ENCODE assay signal across 28 cellular contexts in genomic region chr6:43254138-43254817, GRCh38. TPM values are rescaled to one million over a fixed set of nuclear protein-coding genes. Genes with fewer than 3 reads are reported as not detected.
DNase-seq lines count a peak whose midpoint lies in the region; ATAC-seq, FAIRE-seq and TF ChIP-seq lines count a peak whose summit lies in the region.
"Had no signal": no experiment of that assay in that cellular context is flagged by ENCODE, and none has a peak within 500 bp of the region (broad histone marks: within the 10 kb centered on the region; RNA-seq: fewer than 3 reads in every experiment).

No MANE protein-coding gene starts in this region.

- H3K36me3 Mint-ChIP-seq in activated CD8-positive, alpha-beta T cell treated with anti-CD3 and anti-CD28 coated beads for 36 hours (ENCODE audit: low read depth), result no peaks in the 10 kb centered on the region
- H3K36me3 Mint-ChIP-seq in stimulated activated naive CD8-positive, alpha-beta T cell treated with anti-CD3 and anti-CD28 coated beads, Interleukin-15, Interleukin-2, amounts not matched to agents 100 ng/mL and 50 ng/mL, for 24 hours (ENCODE audit: low read depth), result no peaks in the 10 kb centered on the region
- H3K36me3 Mint-ChIP-seq: memory B cell, naive B cell had no signal

- POLR2A ChIA-PET in HepG2 (lab: Yijun Ruan, JAX), result no interaction called here
- POLR2A ChIA-PET in activated CD8-positive, alpha-beta T cell treated with anti-CD3 and anti-CD28 coated beads for 36 hours (lab: Charles Lee), result no interaction called here
- POLR2A ChIA-PET in HEK293T (lab: Yijun Ruan, JAX), result interaction anchor here (1.3 kb wide), 1 partner anchor 25 kb away, joined by 3 read pairs; the partner anchor contains the start of gene DNPH1

- no TSS peak for BruUV-seq in HepG2 (replicated peaks; lab: Mats Ljungman, UMichigan)

- no peaks in the 10 kb centered on the region for H4K20me1 ChIP-seq in HepG2 (ENCODE audit: insufficient read depth, low read length)

- H3K27me3 Mint-ChIP-seq in activated CD8-positive, alpha-beta T cell treated with anti-CD3 and anti-CD28 coated beads for 36 hours, result peaks cover 27% of the 10 kb centered on the region
- peaks cover 31% of the 10 kb centered on the region for H3K27me3 Mint-ChIP-seq in stimulated activated naive CD8-positive, alpha-beta T cell treated with anti-CD3 and anti-CD28 coated beads, Interleukin-15, Interleukin-2, amounts not matched to agents 100 ng/mL and 50 ng/mL, for 24 hours

- FAIRE-seq in HepG2 (lab: Jason Lieb, UNC), result no peak
- FAIRE-seq: endometrium, TTC549 had no signal

- no peaks in the 10 kb centered on the region for H3K9me3 Mint-ChIP-seq in activated CD8-positive, alpha-beta T cell treated with anti-CD3 and anti-CD28 coated beads for 36 hours
- no peaks in the 10 kb centered on the region for H3K9me3 Mint-ChIP-seq in stimulated activated naive CD8-positive, alpha-beta T cell treated with anti-CD3 and anti-CD28 coated beads, Interleukin-15, Interleukin-2, amounts not matched to agents 100 ng/mL and 50 ng/mL, for 24 hours
- H3K9me3 Mint-ChIP-seq: memory B cell, naive B cell had no signal

- H3K4me3 Mint-ChIP-seq in activated CD8-positive, alpha-beta T cell treated with anti-CD3 and anti-CD28 coated beads for 36 hours, result no peak overlapping the region
- H3K4me3 Mint-ChIP-seq in stimulated activated naive CD8-positive, alpha-beta T cell treated with anti-CD3 and anti-CD28 coated beads, Interleukin-15, Interleukin-2, amounts not matched to agents 100 ng/mL and 50 ng/mL, for 24 hours, result no peak overlapping the region
- H3K4me3 Mint-ChIP-seq: memory B cell, naive B cell had no signal

- no peaks in the 10 kb centered on the region for H3K9me3 ChIP-seq in HepG2 (ENCODE audit: low read length)
- H3K9me3 ChIP-seq in right lobe of liver, result no peaks in the 10 kb centered on the region
- H3K9me3 ChIP-seq: BE2C, colonic mucosa had no signal

- TF ChIP-seq EP300 in HepG2 (IDR thresholded peaks at IDR 0.05; ENCODE audit: low read depth in 2 of 2, low read length in 2 of 2) (no peak), HepG2 (CRISPR knock-in tag; IDR thresholded peaks at IDR 0.05; ENCODE audit: borderline replicate concordance) (no peak)

- 43% methylated on average over 8 of the region's 15 CpGs for WGBS in HepG2 (ENCODE audit: low lambda C conversion rate)
- 52% methylated on average over 3 of the region's 15 CpGs for WGBS in right lobe of liver (ENCODE audit: insufficient coverage, low coverage, low lambda C conversion rate, missing lambda C conversion rate)

- no peak overlapping the region for H3K27ac ChIP-seq in HepG2 (ENCODE audit: extremely low read length, insufficient read depth, low read length)
- no peak overlapping the region for H3K27ac ChIP-seq in right lobe of liver
- H3K27ac ChIP-seq: colonic mucosa, parathyroid adenoma had no signal

- TF ChIP-seq POLR2A in HepG2 (IDR thresholded peaks at IDR 0.05; ENCODE audit: insufficient read depth in 1 of 2, low read depth in 2 of 2, low read length in 2 of 2) (no peak), right lobe of liver (IDR thresholded peaks at IDR 0.05) (no peak)

- TF ChIP-seq CTCF in HepG2 (CRISPR knock-in tag; IDR thresholded peaks at IDR 0.05) (no peak), right lobe of liver (IDR thresholded peaks at IDR 0.05) (no peak), epithelial cell of esophagus (IDR thresholded peaks at IDR 0.05; ENCODE audit: insufficient read depth, low read depth, low read length, missing control alignments) (no peak)
- no peak for TF ChIP-seq CTCF in activated CD8-positive, alpha-beta T cell treated with anti-CD3 and anti-CD28 coated beads for 36 hours (IDR thresholded peaks at IDR 0.05)

- H3K4me2 ChIP-seq in HepG2 (ENCODE audit: low read depth, low read length), result peak overlapping the region; percentile 32; the same call in 1 of the 2 replicates

- H3K4me3 ChIP-seq in HepG2 (replicated peaks in 1 of 3; ENCODE audit: insufficient read depth in 1 of 3, low read depth in 2 of 3, low read length in 3 of 3), result no peak overlapping the region
- no peak overlapping the region for H3K4me3 ChIP-seq in right lobe of liver
- H3K4me3 ChIP-seq in epithelial cell of esophagus (ENCODE audit: low read length), result no peak overlapping the region
- H3K4me3 ChIP-seq: colonic mucosa had no signal

- intact Hi-C loops in HepG2 (cut with micrococcal nuclease; ENCODE audit: unreplicated experiment), result no loop called here
- intact Hi-C loops in right lobe of liver (cut with DNase I), result no loop called here
- intact Hi-C loops in activated CD8-positive, alpha-beta T cell treated with anti-CD3 and anti-CD28 coated beads for 36 hours (cut with micrococcal nuclease), result no loop called here

- H3K4me1 ChIP-seq in HepG2 (ENCODE audit: insufficient read depth, low read length), result peaks cover 42% of the 10 kb centered on the region
- H3K4me1 ChIP-seq in right lobe of liver, result no peaks in the 10 kb centered on the region
- H3K4me1 ChIP-seq: colonic mucosa, parathyroid adenoma had no signal

- ATAC-seq in HepG2, result peak; percentile 6; the same call in 2 of the 3 replicates
- ATAC-seq in right lobe of liver, result no peak
- ATAC-seq in activated CD8-positive, alpha-beta T cell treated with anti-CD3 and anti-CD28 coated beads for 36 hours, result peak; percentile 82
- ATAC-seq: Right ventricle myocardium inferior had no signal

- CTCF ChIA-PET in HepG2 (lab: Yijun Ruan, JAX; ENCODE audit: low intra/inter-chr PET ratio, low total read pairs) (no interaction called here), HEK293T (lab: Yijun Ruan, JAX) (interaction anchor here (0.6 to 1.7 kb wide), 2 partner anchors 9 to 63 kb away, joined by 4 read pairs; no protein-coding TSS in a partner anchor)
- CTCF ChIA-PET in activated CD8-positive, alpha-beta T cell treated with anti-CD3 and anti-CD28 coated beads for 36 hours (lab: Charles Lee), result interaction anchor here (0.6 to 2.8 kb wide), 3 partner anchors 25 to 200 kb away, joined by 3 to 14 read pairs (median 3); partner anchors contain the start of gene DNPH1

- in situ Hi-C loops in HepG2 (cut with HindIII; ENCODE audit: extremely low pct_ligation_motif_present, low pct_unique_long_range_greater_than_20kb), result no loop called here

- H3K27me3 ChIP-seq in HepG2 (ENCODE audit: control insufficient read depth in 1 of 2, insufficient read depth in 2 of 2, low read length in 2 of 2) (peaks cover 23 to 81% of the 10 kb centered on the region in 2 experiments), right lobe of liver (no peaks in the 10 kb centered on the region)
- H3K27me3 ChIP-seq: BE2C had no signal

- H3K36me3 ChIP-seq in HepG2 (replicated peaks in 1 of 2; ENCODE audit: control insufficient read depth in 1 of 2, insufficient read depth in 2 of 2, low read length in 2 of 2), result no peaks in the 10 kb centered on the region
- no peaks in the 10 kb centered on the region for H3K36me3 ChIP-seq in right lobe of liver
- H3K36me3 ChIP-seq: BE2C, colonic mucosa had no signal

- no peak for TF ChIP-seq RAD21 in HepG2 (CRISPR knock-in tag; IDR thresholded peaks at IDR 0.05)

- H3K79me2 ChIP-seq in HepG2 (ENCODE audit: insufficient read depth, low read length), result no peaks in the 10 kb centered on the region
- H3K79me2 ChIP-seq: parathyroid adenoma had no signal

- H3K9ac ChIP-seq in HepG2 (ENCODE audit: insufficient read depth, low read depth, low read length), result no peak overlapping the region
- H3K9ac ChIP-seq: parathyroid adenoma had no signal

- H3K27ac Mint-ChIP-seq in activated CD8-positive, alpha-beta T cell treated with anti-CD3 and anti-CD28 coated beads for 36 hours, result no peak overlapping the region
- peak overlapping the region; percentile 53 for H3K27ac Mint-ChIP-seq in stimulated activated naive CD8-positive, alpha-beta T cell treated with anti-CD3 and anti-CD28 coated beads, Interleukin-15, Interleukin-2, amounts not matched to agents 100 ng/mL and 50 ng/mL, for 24 hours
- H3K27ac Mint-ChIP-seq: memory B cell, naive B cell had no signal

- peaks cover 28% of the 10 kb centered on the region for H3K4me1 Mint-ChIP-seq in activated CD8-positive, alpha-beta T cell treated with anti-CD3 and anti-CD28 coated beads for 36 hours (ENCODE audit: low read depth)
- peaks cover 38% of the 10 kb centered on the region for H3K4me1 Mint-ChIP-seq in stimulated activated naive CD8-positive, alpha-beta T cell treated with anti-CD3 and anti-CD28 coated beads, Interleukin-15, Interleukin-2, amounts not matched to agents 100 ng/mL and 50 ng/mL, for 24 hours (ENCODE audit: low read depth)

- no peak for DNase-seq in HepG2 (ENCODE audit: low spot score)
- DNase-seq in right lobe of liver, result no peak
- DNase-seq in activated CD8-positive, alpha-beta T cell treated with anti-CD3 and anti-CD28 coated beads for 36 hours, result peak; percentile 62
- DNase-seq in epithelial cell of esophagus (ENCODE audit: low read depth), result peak; percentile 35
- DNase-seq in nucleus accumbens (lab: John Stamatoyannopoulos, UW), result no peak
- no peak for DNase-seq in HEK293T (ENCODE audit: extremely low spot score)
- no peak for DNase-seq in germinal center (ENCODE audit: low spot score)
- DNase-seq: activated naive CD4-positive, alpha-beta T cell treated with Interleukin-2 at 50 U/mL for 16 hours; BE2C; colonic mucosa; COR-L47; foreskin melanocyte; GOT3; naive B cell; NCI-H1417; NCI-H526; stimulated activated CD4-positive, alpha-beta T cell treated with anti-CD3 and anti-CD28 coated beads, Interleukin-4, amount 100 ng/mL, for 1 hour; SW 1271 had no signal

- no peak overlapping the region for H2AFZ ChIP-seq in HepG2 (ENCODE audit: low read length)
- H2AFZ ChIP-seq: parathyroid adenoma had no signal

RNA-seq across cellular contexts. Expression of gene TTBK1, which starts 11.0 kb away (rescaled TPM):
- 0.10 and 0.33 TPM in 2 replicates for total RNA-seq in HepG2 (2016; rRNA removed; fragmentation: Illumina TruSeq; extraction: Trizol)
- 0.18 and 0.20 TPM in 2 replicates for total RNA-seq in HepG2 (2016; cell fraction: cytosol; rRNA removed; fragmentation: Illumina TruSeq; extraction: Trizol; ENCODE audit: low read depth)
- total RNA-seq in HepG2 (2016; cell fraction: insoluble cytoplasmic fraction; rRNA removed; fragmentation: Illumina TruSeq; extraction: Trizol), result 0.13 and 0.32 TPM in 2 replicates
- 0.25 and 0.28 TPM in 2 replicates for total RNA-seq in HepG2 (2016; cell fraction: membrane; rRNA removed; fragmentation: Illumina TruSeq; extraction: Trizol)
- total RNA-seq in HepG2 (2016; cell fraction: nucleus; rRNA removed; fragmentation: Illumina TruSeq; extraction: Trizol), result 0.47 TPM in 2 replicates
- 0.24 and 0.50 TPM in 2 replicates for polyA plus RNA-seq in HepG2 (2011; rRNA removed)
- polyA plus RNA-seq in HepG2 (2011; cell fraction: cytosol; rRNA removed), result 0.09 and 0.10 TPM in 2 replicates
- polyA plus RNA-seq in HepG2 (2011; cell fraction: nucleus; rRNA removed), result 1.4 and 2.2 TPM in 2 replicates
- 0.53 and 0.62 TPM in 2 replicates for polyA plus RNA-seq in HepG2 (2012)
- not detected in 2 replicates for polyA plus RNA-seq in HepG2 (2016; cell fraction: cytosol; fragmentation: Illumina TruSeq; extraction: Trizol; ENCODE audit: low read depth)
- 0.19 TPM in 2 replicates for polyA plus RNA-seq in HepG2 (2016; cell fraction: insoluble cytoplasmic fraction; fragmentation: Illumina TruSeq; extraction: Trizol; ENCODE audit: low read depth)
- polyA plus RNA-seq in HepG2 (2016; cell fraction: membrane; fragmentation: Illumina TruSeq; extraction: Trizol; ENCODE audit: low read depth), result 0.06 and 0.07 TPM in 2 replicates
- polyA plus RNA-seq in HepG2 (2016; cell fraction: nucleus; fragmentation: Illumina TruSeq; extraction: Trizol; ENCODE audit: insufficient read depth, low read depth), result 0.84 and 0.86 TPM in 2 replicates
- 1.2 TPM in 1 of 2 replicates, not detected in the other for polyA minus RNA-seq in HepG2 (2011; rRNA and poly(A)+ RNA removed; ENCODE audit: low replicate concordance)
- polyA minus RNA-seq in HepG2 (2011; cell fraction: cytosol; rRNA and poly(A)+ RNA removed), result 0.18 and 0.49 TPM in 2 replicates
- polyA minus RNA-seq in HepG2 (2011; cell fraction: nucleus; rRNA and poly(A)+ RNA removed), result 1.4 and 1.7 TPM in 2 replicates
- total RNA-seq in right lobe of liver, result 1 to 10 TPM in 2 of 6 experiments, under 1 TPM in 4; 0.83 to 1.6 (median 0.87) TPM
- total RNA-seq in activated CD8-positive, alpha-beta T cell treated with anti-CD3 and anti-CD28 coated beads for 36 hours, result under 1 TPM; 0.09 to 0.11 TPM
- total RNA-seq: Daoy, subcutaneous adipose tissue, ureter had no signal

RNA-seq across cellular contexts. Expression of gene DNPH1, which starts 25.0 kb away (rescaled TPM):
- 75.0 and 75.1 TPM in 2 replicates for total RNA-seq in HepG2 (2016; rRNA removed; fragmentation: Illumina TruSeq; extraction: Trizol)
- 50.9 and 56.3 TPM in 2 replicates for total RNA-seq in HepG2 (2016; cell fraction: cytosol; rRNA removed; fragmentation: Illumina TruSeq; extraction: Trizol; ENCODE audit: low read depth)
- total RNA-seq in HepG2 (2016; cell fraction: insoluble cytoplasmic fraction; rRNA removed; fragmentation: Illumina TruSeq; extraction: Trizol), result 75.1 and 81.5 TPM in 2 replicates
- 52.3 and 60.5 TPM in 2 replicates for total RNA-seq in HepG2 (2016; cell fraction: membrane; rRNA removed; fragmentation: Illumina TruSeq; extraction: Trizol)
- 31.4 and 33.7 TPM in 2 replicates for total RNA-seq in HepG2 (2016; cell fraction: nucleus; rRNA removed; fragmentation: Illumina TruSeq; extraction: Trizol)
- polyA plus RNA-seq in HepG2 (2011; rRNA removed), result 56.5 and 65.8 TPM in 2 replicates
- 106 and 143 TPM in 2 replicates for polyA plus RNA-seq in HepG2 (2011; cell fraction: cytosol; rRNA removed)
- 62.4 and 67.4 TPM in 2 replicates for polyA plus RNA-seq in HepG2 (2011; cell fraction: nucleus; rRNA removed)
- 43.1 and 47.9 TPM in 2 replicates for polyA plus RNA-seq in HepG2 (2012)
- polyA plus RNA-seq in HepG2 (2016; cell fraction: cytosol; fragmentation: Illumina TruSeq; extraction: Trizol; ENCODE audit: low read depth), result 62.6 and 68.8 TPM in 2 replicates
- 76.7 and 82.8 TPM in 2 replicates for polyA plus RNA-seq in HepG2 (2016; cell fraction: insoluble cytoplasmic fraction; fragmentation: Illumina TruSeq; extraction: Trizol; ENCODE audit: low read depth)
- polyA plus RNA-seq in HepG2 (2016; cell fraction: membrane; fragmentation: Illumina TruSeq; extraction: Trizol; ENCODE audit: low read depth), result 47.1 and 47.7 TPM in 2 replicates
- 66.2 and 72.5 TPM in 2 replicates for polyA plus RNA-seq in HepG2 (2016; cell fraction: nucleus; fragmentation: Illumina TruSeq; extraction: Trizol; ENCODE audit: insufficient read depth, low read depth)
- 38.8 and 62.4 TPM in 2 replicates for polyA minus RNA-seq in HepG2 (2011; rRNA and poly(A)+ RNA removed; ENCODE audit: low replicate concordance)
- polyA minus RNA-seq in HepG2 (2011; cell fraction: cytosol; rRNA and poly(A)+ RNA removed), result 10.5 and 15.4 TPM in 2 replicates
- 15.3 and 16.7 TPM in 2 replicates for polyA minus RNA-seq in HepG2 (2011; cell fraction: nucleus; rRNA and poly(A)+ RNA removed)
- total RNA-seq in right lobe of liver, result 100 to 1,000 TPM in 2 of 6 experiments, 10 to 100 TPM in 4; 50.7 to 107 (median 62.4) TPM
- total RNA-seq in activated CD8-positive, alpha-beta T cell treated with anti-CD3 and anti-CD28 coated beads for 36 hours, result 10 to 100 TPM; 86.2 to 86.5 TPM

RNA-seq across cellular contexts. Expression of gene SLC22A7, which starts 43.8 kb away (rescaled TPM):
- total RNA-seq in HepG2 (2016; rRNA removed; fragmentation: Illumina TruSeq; extraction: Trizol), result 8.6 and 22.6 TPM in 2 replicates
- total RNA-seq in HepG2 (2016; cell fraction: cytosol; rRNA removed; fragmentation: Illumina TruSeq; extraction: Trizol; ENCODE audit: low read depth), result 5.3 and 5.4 TPM in 2 replicates
- 8.5 and 22.3 TPM in 2 replicates for total RNA-seq in HepG2 (2016; cell fraction: insoluble cytoplasmic fraction; rRNA removed; fragmentation: Illumina TruSeq; extraction: Trizol)
- total RNA-seq in HepG2 (2016; cell fraction: membrane; rRNA removed; fragmentation: Illumina TruSeq; extraction: Trizol), result 9.0 and 9.1 TPM in 2 replicates
- 20.9 and 25.8 TPM in 2 replicates for total RNA-seq in HepG2 (2016; cell fraction: nucleus; rRNA removed; fragmentation: Illumina TruSeq; extraction: Trizol)
- polyA plus RNA-seq in HepG2 (2011; rRNA removed), result 5.3 and 12.3 TPM in 2 replicates
- 7.0 and 7.8 TPM in 2 replicates for polyA plus RNA-seq in HepG2 (2011; cell fraction: cytosol; rRNA removed)
- 34.4 and 48.4 TPM in 2 replicates for polyA plus RNA-seq in HepG2 (2011; cell fraction: nucleus; rRNA removed)
- polyA plus RNA-seq in HepG2 (2012), result 18.9 and 34.7 TPM in 2 replicates
- polyA plus RNA-seq in HepG2 (2016; cell fraction: cytosol; fragmentation: Illumina TruSeq; extraction: Trizol; ENCODE audit: low read depth), result 3.2 and 3.5 TPM in 2 replicates
- 5.5 and 6.2 TPM in 2 replicates for polyA plus RNA-seq in HepG2 (2016; cell fraction: insoluble cytoplasmic fraction; fragmentation: Illumina TruSeq; extraction: Trizol; ENCODE audit: low read depth)
- 4.5 and 5.7 TPM in 2 replicates for polyA plus RNA-seq in HepG2 (2016; cell fraction: membrane; fragmentation: Illumina TruSeq; extraction: Trizol; ENCODE audit: low read depth)
- polyA plus RNA-seq in HepG2 (2016; cell fraction: nucleus; fragmentation: Illumina TruSeq; extraction: Trizol; ENCODE audit: insufficient read depth, low read depth), result 39.6 and 40.3 TPM in 2 replicates
- polyA minus RNA-seq in HepG2 (2011; rRNA and poly(A)+ RNA removed; ENCODE audit: low replicate concordance), result 22.0 TPM in 1 of 2 replicates, not detected in the other
- 3.6 and 5.1 TPM in 2 replicates for polyA minus RNA-seq in HepG2 (2011; cell fraction: cytosol; rRNA and poly(A)+ RNA removed)
- 7.0 and 12.7 TPM in 2 replicates for polyA minus RNA-seq in HepG2 (2011; cell fraction: nucleus; rRNA and poly(A)+ RNA removed)
- 100 to 1,000 TPM; 145 to 348 (median 185) TPM for total RNA-seq in right lobe of liver
- not detected for total RNA-seq in activated CD8-positive, alpha-beta T cell treated with anti-CD3 and anti-CD28 coated beads for 36 hours
- total RNA-seq: activated CD8-positive, alpha-beta memory T cell treated with anti-CD3 and anti-CD28 coated beads for 36 hours; colonic mucosa; Daoy; Right ventricle myocardium inferior; subcutaneous adipose tissue; ureter had no signal

RNA-seq across cellular contexts. Expression of gene CRIP3, which starts 54.3 kb away (rescaled TPM):
- 3.5 and 6.3 TPM in 2 replicates for total RNA-seq in HepG2 (2016; rRNA removed; fragmentation: Illumina TruSeq; extraction: Trizol)
- total RNA-seq in HepG2 (2016; cell fraction: cytosol; rRNA removed; fragmentation: Illumina TruSeq; extraction: Trizol; ENCODE audit: low read depth), result 2.7 and 2.9 TPM in 2 replicates
- total RNA-seq in HepG2 (2016; cell fraction: insoluble cytoplasmic fraction; rRNA removed; fragmentation: Illumina TruSeq; extraction: Trizol), result 5.5 and 7.0 TPM in 2 replicates
- 1.7 and 2.6 TPM in 2 replicates for total RNA-seq in HepG2 (2016; cell fraction: membrane; rRNA removed; fragmentation: Illumina TruSeq; extraction: Trizol)
- total RNA-seq in HepG2 (2016; cell fraction: nucleus; rRNA removed; fragmentation: Illumina TruSeq; extraction: Trizol), result 6.1 and 7.0 TPM in 2 replicates
- 9.3 and 14.2 TPM in 2 replicates for polyA plus RNA-seq in HepG2 (2011; rRNA removed)
- 4.5 and 5.1 TPM in 2 replicates for polyA plus RNA-seq in HepG2 (2011; cell fraction: cytosol; rRNA removed)
- 31.5 and 46.2 TPM in 2 replicates for polyA plus RNA-seq in HepG2 (2011; cell fraction: nucleus; rRNA removed)
- 12.7 and 16.4 TPM in 2 replicates for polyA plus RNA-seq in HepG2 (2012)
- polyA plus RNA-seq in HepG2 (2016; cell fraction: cytosol; fragmentation: Illumina TruSeq; extraction: Trizol; ENCODE audit: low read depth), result 0.99 and 1.7 TPM in 2 replicates
- 4.1 and 5.4 TPM in 2 replicates for polyA plus RNA-seq in HepG2 (2016; cell fraction: insoluble cytoplasmic fraction; fragmentation: Illumina TruSeq; extraction: Trizol; ENCODE audit: low read depth)
- polyA plus RNA-seq in HepG2 (2016; cell fraction: membrane; fragmentation: Illumina TruSeq; extraction: Trizol; ENCODE audit: low read depth), result 1.9 and 2.3 TPM in 2 replicates
- 13.1 and 18.7 TPM in 2 replicates for polyA plus RNA-seq in HepG2 (2016; cell fraction: nucleus; fragmentation: Illumina TruSeq; extraction: Trizol; ENCODE audit: insufficient read depth, low read depth)
- polyA minus RNA-seq in HepG2 (2011; rRNA and poly(A)+ RNA removed; ENCODE audit: low replicate concordance), result 8.2 TPM in 1 of 2 replicates, not detected in the other
- 1.4 and 2.5 TPM in 2 replicates for polyA minus RNA-seq in HepG2 (2011; cell fraction: cytosol; rRNA and poly(A)+ RNA removed)
- polyA minus RNA-seq in HepG2 (2011; cell fraction: nucleus; rRNA and poly(A)+ RNA removed), result 7.5 and 14.4 TPM in 2 replicates
- 1 to 10 TPM; 2.1 to 7.9 (median 5.2) TPM for total RNA-seq in right lobe of liver
- 1 to 10 TPM; 2.2 to 2.4 TPM for total RNA-seq in activated CD8-positive, alpha-beta T cell treated with anti-CD3 and anti-CD28 coated beads for 36 hours

Comparison
In these comparisons a context has a peak if more than half of its experiments do, and no peak if none do; other contexts are left out.
1. ATAC-seq: peak in HepG2 (single experiment) and activated CD8-positive, alpha-beta T cell treated with anti-CD3 and anti-CD28 coated beads for 36 hours (single experiment); none in right lobe of liver (0 of 4).
2. DNase-seq: peak in activated CD8-positive, alpha-beta T cell treated with anti-CD3 and anti-CD28 coated beads for 36 hours (single experiment) and epithelial cell of esophagus (single experiment); none in HepG2 (single experiment), right lobe of liver (0 of 3), nucleus accumbens (0 of 56), HEK293T (single experiment) and germinal center (single experiment).
3. RNA of gene SLC22A7, which starts 43.8 kb away (total RNA-seq): 145 to 348 TPM in right lobe of liver and 5.3 to 25.8 TPM in HepG2; not detected in activated CD8-positive, alpha-beta T cell treated with anti-CD3 and anti-CD28 coated beads for 36 hours; every median in the first group is over 4 times any median in the second.